Comparison of ENCODE assay signal across 1 cellular context in genomic region chr14:23006544-23007419, GRCh38.
TF ChIP-seq lines count a peak whose summit lies in the region.

No MANE protein-coding gene starts in this region.

TF ChIP-seq in HepG2, 621 proteins besides CTCF, POLR2A, EP300 and RAD21 (continued from another document):
- TF ChIP-seq ZNF484 (CRISPR knock-in tag; IDR thresholded peaks at IDR 0.05; ENCODE audit: borderline replicate concordance, low read depth) (no peak; the same call in 1 of the 2 replicates), TFDP1 (CRISPR knock-in tag; IDR thresholded peaks at IDR 0.05; ENCODE audit: borderline replicate concordance) (peak; percentile 98), ZNF350 (CRISPR knock-in tag; IDR thresholded peaks at IDR 0.05; ENCODE audit: borderline replicate concordance, low read depth) (peak; percentile 100), ZNF326 (CRISPR knock-in tag; IDR thresholded peaks at IDR 0.05; ENCODE audit: borderline replicate concordance) (peak; percentile 70; the same call in 1 of the 2 replicates), ZFP82 (CRISPR knock-in tag; IDR thresholded peaks at IDR 0.05; ENCODE audit: borderline replicate concordance) (no peak; the same call in 1 of the 2 replicates), ZBTB44 (CRISPR knock-in tag; IDR thresholded peaks at IDR 0.05) (peak; percentile 94), SETDB1 (CRISPR knock-in tag; IDR thresholded peaks at IDR 0.05; ENCODE audit: borderline replicate concordance) (no peak), KDM3A (CRISPR knock-in tag; IDR thresholded peaks at IDR 0.05; ENCODE audit: low read depth) (peak; percentile 100), NR3C1 (CRISPR knock-in tag; IDR thresholded peaks at IDR 0.05) (0 out of 2 replicates have a peak, but pooled peaks have one; percentile 38), SAP130 (CRISPR knock-in tag; IDR thresholded peaks at IDR 0.05; ENCODE audit: low read depth) (peak; percentile 98), ZNF124 (CRISPR knock-in tag; IDR thresholded peaks at IDR 0.05) (peak; percentile 99), MLXIP (CRISPR knock-in tag; IDR thresholded peaks at IDR 0.05; ENCODE audit: borderline replicate concordance) (peak; percentile 96), ZNF446 (CRISPR knock-in tag; IDR thresholded peaks at IDR 0.05) (peak; percentile 96), NR1H2 (CRISPR knock-in tag; IDR thresholded peaks at IDR 0.05; ENCODE audit: borderline replicate concordance, low read depth) (peak; percentile 95), ZNF432 (CRISPR knock-in tag; IDR thresholded peaks at IDR 0.05; ENCODE audit: borderline replicate concordance) (0 out of 2 replicates have a peak, but pooled peaks have one; percentile 70), SMAD3 (CRISPR knock-in tag; IDR thresholded peaks at IDR 0.05) (peak; percentile 96), MTF2 (CRISPR knock-in tag; IDR thresholded peaks at IDR 0.05; ENCODE audit: borderline replicate concordance) (peak; percentile 91; the same call in 1 of the 2 replicates), YEATS2 (CRISPR knock-in tag; IDR thresholded peaks at IDR 0.05; ENCODE audit: borderline replicate concordance) (peak; percentile 94), PRMT3 (CRISPR knock-in tag; IDR thresholded peaks at IDR 0.05; ENCODE audit: borderline replicate concordance, low read depth) (peak; percentile 64; the same call in 1 of the 2 replicates), ZNF232 (CRISPR knock-in tag; IDR thresholded peaks at IDR 0.05; ENCODE audit: borderline replicate concordance) (peak; percentile 99), MBNL3 (CRISPR knock-in tag; conservative IDR thresholded peaks at IDR 0.05) (no peak), ISX (CRISPR knock-in tag; conservative IDR thresholded peaks at IDR 0.05) (peak; percentile 88), HIC2 (CRISPR knock-in tag; IDR thresholded peaks at IDR 0.05; ENCODE audit: low read depth) (peak; percentile 90), ZNF205 (CRISPR knock-in tag; IDR thresholded peaks at IDR 0.05) (peak; percentile 98), DZIP1 (CRISPR knock-in tag; IDR thresholded peaks at IDR 0.05) (peak; percentile 95; the same call in 1 of the 2 replicates), ZNF136 (CRISPR knock-in tag; IDR thresholded peaks at IDR 0.05; ENCODE audit: low read depth) (peak; percentile 100), ZNF383 (CRISPR knock-in tag; IDR thresholded peaks at IDR 0.05; ENCODE audit: borderline replicate concordance) (no peak), PAWR (CRISPR knock-in tag; IDR thresholded peaks at IDR 0.05; ENCODE audit: borderline replicate concordance) (peak; percentile 99; the same call in 1 of the 2 replicates), ZNF768 (CRISPR knock-in tag; IDR thresholded peaks at IDR 0.05) (peak; percentile 93), HDAC1 (CRISPR knock-in tag; IDR thresholded peaks at IDR 0.05) (peak; percentile 97), ZKSCAN1 (IDR thresholded peaks at IDR 0.05; ENCODE audit: low read length) (0 out of 2 replicates have a peak, but pooled peaks have one; percentile 31), SP5 (CRISPR knock-in tag; IDR thresholded peaks at IDR 0.05; ENCODE audit: borderline replicate concordance, low read depth) (peak; percentile 74; the same call in 1 of the 2 replicates), ZNF75D (CRISPR knock-in tag; IDR thresholded peaks at IDR 0.05; ENCODE audit: borderline replicate concordance) (no peak), ZNF615 (CRISPR knock-in tag; IDR thresholded peaks at IDR 0.05; ENCODE audit: borderline replicate concordance) (no peak), ZNF570 (CRISPR knock-in tag; IDR thresholded peaks at IDR 0.05; ENCODE audit: borderline replicate concordance) (no peak)
